Comparison of ENCODE assay signal across 9 cellular contexts in genomic region chr1:33100119-33100415, GRCh38. TPM values are rescaled to one million over a fixed set of nuclear protein-coding genes. Genes with fewer than 3 reads are reported as not detected.
A peak's percentile ranks its signal among the peaks of the same experiment; 100 is the strongest.
DNase-seq lines count a peak whose midpoint lies in the region; ATAC-seq and TF ChIP-seq lines count a peak whose summit lies in the region.
"Not testable (repeated sequence)": the region's sequence is repeated elsewhere in the genome, so short reads cannot be mapped to it uniquely, and the experiment has no call there.
"Had no signal": no experiment of that assay in that cellular context is flagged by ENCODE, and none has a peak within 500 bp of the region (broad histone marks: within the 10 kb centered on the region; RNA-seq: fewer than 3 reads in every experiment).

No MANE protein-coding gene starts in this region.

- H3K4me1 ChIP-seq in CD4-positive, CD25-positive, alpha-beta regulatory T cell (ENCODE audit: control insufficient read depth, insufficient read depth, low read length, poor library complexity, severe bottlenecking) = peaks cover 19% of the 10 kb centered on the region
- H3K4me1 ChIP-seq in RWPE2 (ENCODE audit: insufficient read depth, poor library complexity, severe bottlenecking) (peaks cover 18% of the 10 kb centered on the region), stomach (peaks cover 0 to 17% (median 6%) of the 10 kb centered on the region in 4 donors)

- peak overlapping the region; percentile 27 for H3K27ac ChIP-seq in CD4-positive, CD25-positive, alpha-beta regulatory T cell (ENCODE audit: insufficient read depth, low read length, poor library complexity, severe bottlenecking)
- peak overlapping the region; percentile 97 for H3K27ac ChIP-seq in RWPE2 (ENCODE audit: poor library complexity, severe bottlenecking)
- peak overlapping the region; percentile 94 for H3K27ac ChIP-seq in epithelial cell of prostate
- H3K27ac ChIP-seq in stomach = peak overlapping the region in 3 of 5 donors; percentile 4 to 64 (median 38)

- peak overlapping the region in 2 of 4 donors; percentile 68 to 82 for H3K4me3 Mint-ChIP-seq in CD4-positive, CD25-positive, alpha-beta regulatory T cell
- H3K4me3 Mint-ChIP-seq in activated CD8-positive, alpha-beta T cell treated with anti-CD3 and anti-CD28 coated beads, Interleukin-2, amount 10 ng/mL, durations not matched to agents 7 days and 5 days = peak overlapping the region; percentile 70
- not testable (repeated sequence) for H3K4me3 Mint-ChIP-seq in activated naive CD8-positive, alpha-beta T cell treated with anti-CD3 and anti-CD28 coated beads, Interleukin-2, amount 50 U/mL, for 24 hours
- H3K4me3 Mint-ChIP-seq in natural killer cell = peak overlapping the region; percentile 84

- not testable (repeated sequence) for TF ChIP-seq EP300 in stomach (IDR thresholded peaks at IDR 0.05)

- H3K27ac Mint-ChIP-seq in CD4-positive, CD25-positive, alpha-beta regulatory T cell = peak overlapping the region in 2 of 3 donors; percentile 95 to 96
- peak overlapping the region; percentile 98 for H3K27ac Mint-ChIP-seq in activated CD8-positive, alpha-beta T cell treated with anti-CD3 and anti-CD28 coated beads, Interleukin-2, amount 10 ng/mL, durations not matched to agents 7 days and 5 days
- peak overlapping the region; percentile 80 for H3K27ac Mint-ChIP-seq in activated naive CD8-positive, alpha-beta T cell treated with anti-CD3 and anti-CD28 coated beads, Interleukin-2, amount 50 U/mL, for 24 hours
- peak overlapping the region; percentile 93 to 95 for H3K27ac Mint-ChIP-seq in natural killer cell

- H3K27me3 ChIP-seq in CD4-positive, CD25-positive, alpha-beta regulatory T cell (ENCODE audit: control insufficient read depth, insufficient read depth, low read length); RWPE2 (ENCODE audit: insufficient read depth, poor library complexity, severe bottlenecking); stomach: not testable (repeated sequence)

- H3K27me3 Mint-ChIP-seq in CD4-positive, CD25-positive, alpha-beta regulatory T cell; activated CD8-positive, alpha-beta T cell treated with anti-CD3 and anti-CD28 coated beads, Interleukin-2, amount 10 ng/mL, durations not matched to agents 7 days and 5 days (ENCODE audit: low read depth); activated naive CD8-positive, alpha-beta T cell treated with anti-CD3 and anti-CD28 coated beads, Interleukin-2, amount 50 U/mL, for 24 hours; natural killer cell (ENCODE audit: low read depth in 2 of 2): not testable (repeated sequence)

- CTCF ChIA-PET in activated CD8-positive, alpha-beta T cell treated with anti-CD3 and anti-CD28 coated beads, Interleukin-2, amount 10 ng/mL, durations not matched to agents 7 days and 5 days (lab: Charles Lee) = interaction anchor here (1.1 to 2.7 kb wide), 5 partner anchors 11 to 27 kb away, joined by 3 to 18 read pairs (median 5); no protein-coding TSS in a partner anchor

- not testable (repeated sequence) for TF ChIP-seq POLR2A in stomach (IDR thresholded peaks at IDR 0.05)

- not testable (repeated sequence) for TF ChIP-seq CTCF in RWPE2 (IDR thresholded peaks at IDR 0.05; ENCODE audit: poor library complexity, severe bottlenecking); natural killer cell (IDR thresholded peaks at IDR 0.05); stomach (IDR thresholded peaks at IDR 0.05)

- 93 to 100% (median 95%) methylated on average over 4 of the region's 4 CpGs for WGBS in stomach, 5 donors

- H3K9me3 Mint-ChIP-seq in CD4-positive, CD25-positive, alpha-beta regulatory T cell; activated CD8-positive, alpha-beta T cell treated with anti-CD3 and anti-CD28 coated beads, Interleukin-2, amount 10 ng/mL, durations not matched to agents 7 days and 5 days (ENCODE audit: insufficient read depth); activated naive CD8-positive, alpha-beta T cell treated with anti-CD3 and anti-CD28 coated beads, Interleukin-2, amount 50 U/mL, for 24 hours; natural killer cell: not testable (repeated sequence)

- peak overlapping the region; percentile 61 for H3K4me3 ChIP-seq in CD4-positive, CD25-positive, alpha-beta regulatory T cell (ENCODE audit: low read depth, low read length)
- H3K4me3 ChIP-seq in Jurkat, Clone E6-1 (ENCODE audit: low read length) = peak overlapping the region; percentile 38
- H3K4me3 ChIP-seq in RWPE2 (ENCODE audit: severe bottlenecking); stomach: not testable (repeated sequence)

- not testable (repeated sequence) for H3K9me3 ChIP-seq in CD4-positive, CD25-positive, alpha-beta regulatory T cell (ENCODE audit: control insufficient read depth in 2 of 2, low read length in 2 of 2); RWPE2 (ENCODE audit: severe bottlenecking); stomach

- POLR2A ChIA-PET in activated CD8-positive, alpha-beta T cell treated with anti-CD3 and anti-CD28 coated beads, Interleukin-2, amount 10 ng/mL, durations not matched to agents 7 days and 5 days (lab: Charles Lee) = interaction anchor here (1.0 to 1.1 kb wide), 2 partner anchors 16 to 27 kb away, joined by 3 to 6 read pairs; no protein-coding TSS in a partner anchor

- H3K36me3 Mint-ChIP-seq in CD4-positive, CD25-positive, alpha-beta regulatory T cell; activated naive CD8-positive, alpha-beta T cell treated with anti-CD3 and anti-CD28 coated beads, Interleukin-2, amount 50 U/mL, for 24 hours (ENCODE audit: low read depth); natural killer cell: not testable (repeated sequence)
- peaks cover 53% of the 10 kb centered on the region for H3K36me3 Mint-ChIP-seq in activated CD8-positive, alpha-beta T cell treated with anti-CD3 and anti-CD28 coated beads, Interleukin-2, amount 10 ng/mL, durations not matched to agents 7 days and 5 days (ENCODE audit: low read depth)

- H3K36me3 ChIP-seq in CD4-positive, CD25-positive, alpha-beta regulatory T cell (ENCODE audit: control insufficient read depth, insufficient read depth, low read length); RWPE2 (ENCODE audit: low read depth): not testable (repeated sequence)
- H3K36me3 ChIP-seq in stomach = peaks cover 0 to 29% (median 13%) of the 10 kb centered on the region in 4 donors

- intact Hi-C loops in natural killer cell (cut with micrococcal nuclease); stomach (cut with DNase I; ENCODE audit: low total_unique reads): not testable (repeated sequence)

- peaks cover 5 to 38% (median 17%) of the 10 kb centered on the region in 4 donors for H3K4me1 Mint-ChIP-seq in CD4-positive, CD25-positive, alpha-beta regulatory T cell
- peaks cover 73% of the 10 kb centered on the region for H3K4me1 Mint-ChIP-seq in activated CD8-positive, alpha-beta T cell treated with anti-CD3 and anti-CD28 coated beads, Interleukin-2, amount 10 ng/mL, durations not matched to agents 7 days and 5 days (ENCODE audit: low read depth)
- peaks cover 48% of the 10 kb centered on the region for H3K4me1 Mint-ChIP-seq in activated naive CD8-positive, alpha-beta T cell treated with anti-CD3 and anti-CD28 coated beads, Interleukin-2, amount 50 U/mL, for 24 hours
- peaks cover 46 to 61% of the 10 kb centered on the region in 2 donors for H3K4me1 Mint-ChIP-seq in natural killer cell

- not testable (repeated sequence) for ATAC-seq in CD4-positive, CD25-positive, alpha-beta regulatory T cell (ENCODE audit: low read depth in 2 of 2); RWPE2 (ENCODE audit: low read depth); activated CD8-positive, alpha-beta T cell treated with anti-CD3 and anti-CD28 coated beads, Interleukin-2, amount 10 ng/mL, durations not matched to agents 7 days and 5 days; activated naive CD8-positive, alpha-beta T cell treated with anti-CD3 and anti-CD28 coated beads, Interleukin-2, amount 50 U/mL, for 24 hours; natural killer cell

- DNase-seq in CD4-positive, CD25-positive, alpha-beta regulatory T cell; Jurkat, Clone E6-1 (ENCODE audit: low read depth, low spot score); RWPE2 (ENCODE audit: low spot score); activated CD8-positive, alpha-beta T cell treated with anti-CD3 and anti-CD28 coated beads, Interleukin-2, amount 10 ng/mL, durations not matched to agents 7 days and 5 days; activated naive CD8-positive, alpha-beta T cell treated with anti-CD3 and anti-CD28 coated beads, Interleukin-2, amount 50 U/mL, for 24 hours; epithelial cell of prostate (ENCODE audit: low read depth, low spot score); natural killer cell; stomach: not testable (repeated sequence)

RNA-seq across cellular contexts. Expression of gene AZIN2, which starts 19.1 kb away (rescaled TPM):
- 1.5 TPM for total RNA-seq in CD4-positive, CD25-positive, alpha-beta regulatory T cell
- polyA plus RNA-seq in CD4-positive, CD25-positive, alpha-beta regulatory T cell = 1 to 10 TPM in 2 of 4 donors, under 1 TPM in 1, not detected in 1; 0.69 to 1.9 (median 1.2) TPM
- polyA plus RNA-seq in Jurkat, Clone E6-1 (2012; ENCODE audit: insufficient read depth, insufficient read length) = 8.0 TPM
- total RNA-seq in activated CD8-positive, alpha-beta T cell treated with anti-CD3 and anti-CD28 coated beads, Interleukin-2, amount 10 ng/mL, durations not matched to agents 7 days and 5 days = 10 to 100 TPM; 11.0 to 12.0 TPM
- 1 to 10 TPM; 1.9 to 5.1 (median 4.1) TPM for total RNA-seq in natural killer cell
- total RNA-seq in stomach = 10 to 100 TPM in 2 of 5 donors, 1 to 10 TPM in 2, not detected in 1; 2.0 to 39.7 (median 6.8) TPM
- 1 to 10 TPM in 2 of 3 donors, under 1 TPM in 1; 0.61 to 2.0 (median 1.1) TPM for polyA plus RNA-seq in stomach
- total RNA-seq: HT-29 had no signal

Comparison
In these comparisons a context has a peak if more than half of its experiments do, and no peak if none do; other contexts are left out.
1. H3K27ac ChIP-seq: peak in every context shown above with its lines; median percentile 97 in RWPE2; 94 in epithelial cell of prostate; 38 in stomach; 27 in CD4-positive, CD25-positive, alpha-beta regulatory T cell.